28 cellular contexts compared by ENCODE assay signal in genomic region chr18:7593194-7593819, GRCh38. TPM values are rescaled to one million over a fixed set of nuclear protein-coding genes. Genes with fewer than 3 reads are reported as not detected.
DNase-seq lines count a peak whose midpoint lies in the region; ATAC-seq and TF ChIP-seq lines count a peak whose summit lies in the region.
"Had no signal": no experiment of that assay in that cellular context is flagged by ENCODE, and none has a peak within 500 bp of the region (broad histone marks: within the 10 kb centered on the region; RNA-seq: fewer than 3 reads in every experiment).

No MANE protein-coding gene starts in this region.

- no peak overlapping the region for H3K4me3 Mint-ChIP-seq in activated T-cell treated with anti-CD3 and anti-CD28 coated beads, Interleukin-2, amount 50 U/mL, for 4 hours
- H3K4me3 Mint-ChIP-seq: B cell; CD8-positive, alpha-beta T cell had no signal

- H3K4me1 Mint-ChIP-seq in activated T-cell treated with anti-CD3 and anti-CD28 coated beads, Interleukin-2, amount 50 U/mL, for 4 hours (ENCODE audit: low read depth), result no peaks in the 10 kb centered on the region

- no peak for TF ChIP-seq CTCF in esophagus muscularis mucosa (IDR thresholded peaks at IDR 0.05)
- TF ChIP-seq CTCF in thyroid gland (IDR thresholded peaks at IDR 0.05), result no peak

- intact Hi-C loops in esophagus muscularis mucosa (cut with DNase I) (no loop called here), thyroid gland (cut with DNase I) (no loop called here)

- H3K4me3 ChIP-seq in esophagus muscularis mucosa, result no peak overlapping the region
- H3K4me3 ChIP-seq in thyroid gland (replicated peaks in 1 of 3), result no peak overlapping the region
- H3K4me3 ChIP-seq: GM12878, HAP-1, MG63 had no signal

- no peak for TF ChIP-seq POLR2A in esophagus muscularis mucosa (IDR thresholded peaks at IDR 0.05; ENCODE audit: low read depth)
- no peak for TF ChIP-seq POLR2A in thyroid gland (IDR thresholded peaks at IDR 0.05)

- no peaks in the 10 kb centered on the region for H3K36me3 ChIP-seq in esophagus muscularis mucosa
- H3K36me3 ChIP-seq in thyroid gland, result no peaks in the 10 kb centered on the region
- H3K36me3 ChIP-seq: HAP-1, MG63 had no signal

- WGBS in esophagus muscularis mucosa, result 88% methylated on average over 5 of the region's 5 CpGs
- WGBS in thyroid gland, 2 donors, result 85% methylated on average over 5 of the region's 5 CpGs

- no peak for ATAC-seq in activated T-cell treated with anti-CD3 and anti-CD28 coated beads, Interleukin-2, amount 50 U/mL, for 4 hours
- ATAC-seq: CD8-positive, alpha-beta T cell; GM12878; PC-3 had no signal

- H3K27me3 ChIP-seq in esophagus muscularis mucosa, result no peaks in the 10 kb centered on the region
- H3K27me3 ChIP-seq in thyroid gland, result no peaks in the 10 kb centered on the region
- H3K27me3 ChIP-seq: MG63 had no signal

- no peaks in the 10 kb centered on the region for H3K9me3 Mint-ChIP-seq in activated T-cell treated with anti-CD3 and anti-CD28 coated beads, Interleukin-2, amount 50 U/mL, for 4 hours
- H3K9me3 Mint-ChIP-seq: CD8-positive, alpha-beta T cell had no signal

- H3K27ac ChIP-seq in esophagus muscularis mucosa (replicated peaks in 1 of 4) (no peak overlapping the region), thyroid gland (peak overlapping the region; percentile 33 to 51 (median 41))
- H3K27ac ChIP-seq: 22Rv1, C4-2B had no signal

- H3K27me3 Mint-ChIP-seq in activated T-cell treated with anti-CD3 and anti-CD28 coated beads, Interleukin-2, amount 50 U/mL, for 4 hours (ENCODE audit: low read depth), result no peaks in the 10 kb centered on the region

- DNase-seq in NCI-H1105 treated with DMSO at 0.1 percent for 48 hours (lab: John Stamatoyannopoulos, UW), result peak; percentile 35
- no peak for DNase-seq in NCI-H1105 (lab: John Stamatoyannopoulos, UW)
- DNase-seq in NCI-H526 treated with DMSO at 0.1 percent for 48 hours (lab: John Stamatoyannopoulos, UW), result peak; percentile 44
- DNase-seq in esophagus muscularis mucosa (ENCODE audit: extremely low spot score), result peak; percentile 4
- DNase-seq in thyroid gland, result no peak
- no peak for DNase-seq in activated T-cell treated with anti-CD3 and anti-CD28 coated beads, Interleukin-2, amount 50 U/mL, for 4 hours
- no peak for DNase-seq in activated CD4-positive, alpha-beta T cell treated with anti-CD3 and anti-CD28 coated beads, Interleukin-2, amount 50 U/mL, for 1 hour
- DNase-seq: Caco-2; CD8-positive, alpha-beta T cell; DMS 273 treated with DMSO at 0.1 percent for 48 hours; DMS79; EL; GDM1; GOT3; KBM-7; MG63; NCI-H146; NCI-H1930; NCI-H2107; NCI-H446 treated with DMSO at 0.1 percent for 48 hours; NCI-H69; NK-92 treated with Interleukin-12 subunit alpha and Interleukin-12 subunit beta, amount 100 ng/mL, for 24 hours; PC-3 had no signal

- no peaks in the 10 kb centered on the region for H3K36me3 Mint-ChIP-seq in activated T-cell treated with anti-CD3 and anti-CD28 coated beads, Interleukin-2, amount 50 U/mL, for 4 hours (ENCODE audit: insufficient read depth)
- H3K36me3 Mint-ChIP-seq: CD8-positive, alpha-beta T cell had no signal

- peaks cover 32 to 49% (median 42%) of the 10 kb centered on the region in 4 donors for H3K4me1 ChIP-seq in esophagus muscularis mucosa
- peaks cover 36 to 43% of the 10 kb centered on the region in 2 donors for H3K4me1 ChIP-seq in thyroid gland
- H3K4me1 ChIP-seq: Caco-2, HAP-1 had no signal

- TF ChIP-seq EP300 in esophagus muscularis mucosa (IDR thresholded peaks at IDR 0.05), result no peak

- H3K9me3 ChIP-seq in esophagus muscularis mucosa, result no peaks in the 10 kb centered on the region
- no peaks in the 10 kb centered on the region for H3K9me3 ChIP-seq in thyroid gland
- H3K9me3 ChIP-seq: Caco-2, HAP-1, MG63 had no signal

RNA-seq across cellular contexts. Expression of gene PTPRM, which starts 26.2 kb away (rescaled TPM):
- 10 to 100 TPM; 62.7 to 94.0 (median 76.0) TPM for total RNA-seq in esophagus muscularis mucosa
- total RNA-seq in thyroid gland, result 100 to 1,000 TPM; 170 to 198 (median 182) TPM
- total RNA-seq in activated T-cell treated with anti-CD3 and anti-CD28 coated beads, Interleukin-2, amount 50 U/mL, for 4 hours, result 1 to 10 TPM; 1.5 to 3.5 (median 2.3) TPM

Comparison
In these comparisons a context has a peak if more than half of its experiments do, and no peak if none do; other contexts are left out.
1. DNase-seq: peak in NCI-H1105 treated with DMSO at 0.1 percent for 48 hours (single experiment), NCI-H526 treated with DMSO at 0.1 percent for 48 hours (single experiment) and esophagus muscularis mucosa (single experiment); none in NCI-H1105 (single experiment), thyroid gland (0 of 2), activated T-cell treated with anti-CD3 and anti-CD28 coated beads, Interleukin-2, amount 50 U/mL, for 4 hours (single experiment) and activated CD4-positive, alpha-beta T cell treated with anti-CD3 and anti-CD28 coated beads, Interleukin-2, amount 50 U/mL, for 1 hour (single experiment).
2. H3K27ac ChIP-seq: peak in thyroid gland (3 of 3); none in esophagus muscularis mucosa (0 of 4).
3. RNA of gene PTPRM, which starts 26.2 kb away (total RNA-seq): 170 to 198 TPM in thyroid gland and 62.7 to 94.0 TPM in esophagus muscularis mucosa; 1.5 to 3.5 TPM in activated T-cell treated with anti-CD3 and anti-CD28 coated beads, Interleukin-2, amount 50 U/mL, for 4 hours; every median in the first group is over 10 times any median in the second.